In genomic region chr9:13222733-13223132, GRCh38 we compare ENCODE assay signal across 1 cellular context. TPM values are rescaled to one million over a fixed set of nuclear protein-coding genes. Genes with fewer than 3 reads are reported as not detected.
"Had no signal": no experiment of that assay in that cellular context is flagged by ENCODE, and none has a peak within 500 bp of the region (broad histone marks: within the 10 kb centered on the region; RNA-seq: fewer than 3 reads in every experiment).

No MANE protein-coding gene starts in this region.

RNA-seq across cellular contexts. Expression of gene MPDZ, which starts 56.8 kb away (rescaled TPM):
- total RNA-seq: OCI-LY7 had no signal
